Comparison of ENCODE assay signal across 1 cellular context in genomic region chr11:62600367-62601113, GRCh38.
TF ChIP-seq lines count a peak whose summit lies in the region.

No MANE protein-coding gene starts in this region.

TF ChIP-seq in HepG2, 621 proteins besides CTCF, POLR2A, EP300 and RAD21:
- TF ChIP-seq ZNF660 (CRISPR knock-in tag; IDR thresholded peaks at IDR 0.05; ENCODE audit: borderline replicate concordance, low read depth), result no peak
- TF ChIP-seq ZNF383 (CRISPR knock-in tag; IDR thresholded peaks at IDR 0.05; ENCODE audit: borderline replicate concordance), result 0 out of 2 replicates have a peak, but pooled peaks have one; percentile 19
- no peak for TF ChIP-seq TAF1 (CRISPR knock-in tag; IDR thresholded peaks at IDR 0.05)
- TF ChIP-seq ZNF546 (CRISPR knock-in tag; conservative IDR thresholded peaks at IDR 0.05), result no peak
- TF ChIP-seq TFDP1 (CRISPR knock-in tag; IDR thresholded peaks at IDR 0.05; ENCODE audit: borderline replicate concordance), result no peak
- TF ChIP-seq, protein P1, sequence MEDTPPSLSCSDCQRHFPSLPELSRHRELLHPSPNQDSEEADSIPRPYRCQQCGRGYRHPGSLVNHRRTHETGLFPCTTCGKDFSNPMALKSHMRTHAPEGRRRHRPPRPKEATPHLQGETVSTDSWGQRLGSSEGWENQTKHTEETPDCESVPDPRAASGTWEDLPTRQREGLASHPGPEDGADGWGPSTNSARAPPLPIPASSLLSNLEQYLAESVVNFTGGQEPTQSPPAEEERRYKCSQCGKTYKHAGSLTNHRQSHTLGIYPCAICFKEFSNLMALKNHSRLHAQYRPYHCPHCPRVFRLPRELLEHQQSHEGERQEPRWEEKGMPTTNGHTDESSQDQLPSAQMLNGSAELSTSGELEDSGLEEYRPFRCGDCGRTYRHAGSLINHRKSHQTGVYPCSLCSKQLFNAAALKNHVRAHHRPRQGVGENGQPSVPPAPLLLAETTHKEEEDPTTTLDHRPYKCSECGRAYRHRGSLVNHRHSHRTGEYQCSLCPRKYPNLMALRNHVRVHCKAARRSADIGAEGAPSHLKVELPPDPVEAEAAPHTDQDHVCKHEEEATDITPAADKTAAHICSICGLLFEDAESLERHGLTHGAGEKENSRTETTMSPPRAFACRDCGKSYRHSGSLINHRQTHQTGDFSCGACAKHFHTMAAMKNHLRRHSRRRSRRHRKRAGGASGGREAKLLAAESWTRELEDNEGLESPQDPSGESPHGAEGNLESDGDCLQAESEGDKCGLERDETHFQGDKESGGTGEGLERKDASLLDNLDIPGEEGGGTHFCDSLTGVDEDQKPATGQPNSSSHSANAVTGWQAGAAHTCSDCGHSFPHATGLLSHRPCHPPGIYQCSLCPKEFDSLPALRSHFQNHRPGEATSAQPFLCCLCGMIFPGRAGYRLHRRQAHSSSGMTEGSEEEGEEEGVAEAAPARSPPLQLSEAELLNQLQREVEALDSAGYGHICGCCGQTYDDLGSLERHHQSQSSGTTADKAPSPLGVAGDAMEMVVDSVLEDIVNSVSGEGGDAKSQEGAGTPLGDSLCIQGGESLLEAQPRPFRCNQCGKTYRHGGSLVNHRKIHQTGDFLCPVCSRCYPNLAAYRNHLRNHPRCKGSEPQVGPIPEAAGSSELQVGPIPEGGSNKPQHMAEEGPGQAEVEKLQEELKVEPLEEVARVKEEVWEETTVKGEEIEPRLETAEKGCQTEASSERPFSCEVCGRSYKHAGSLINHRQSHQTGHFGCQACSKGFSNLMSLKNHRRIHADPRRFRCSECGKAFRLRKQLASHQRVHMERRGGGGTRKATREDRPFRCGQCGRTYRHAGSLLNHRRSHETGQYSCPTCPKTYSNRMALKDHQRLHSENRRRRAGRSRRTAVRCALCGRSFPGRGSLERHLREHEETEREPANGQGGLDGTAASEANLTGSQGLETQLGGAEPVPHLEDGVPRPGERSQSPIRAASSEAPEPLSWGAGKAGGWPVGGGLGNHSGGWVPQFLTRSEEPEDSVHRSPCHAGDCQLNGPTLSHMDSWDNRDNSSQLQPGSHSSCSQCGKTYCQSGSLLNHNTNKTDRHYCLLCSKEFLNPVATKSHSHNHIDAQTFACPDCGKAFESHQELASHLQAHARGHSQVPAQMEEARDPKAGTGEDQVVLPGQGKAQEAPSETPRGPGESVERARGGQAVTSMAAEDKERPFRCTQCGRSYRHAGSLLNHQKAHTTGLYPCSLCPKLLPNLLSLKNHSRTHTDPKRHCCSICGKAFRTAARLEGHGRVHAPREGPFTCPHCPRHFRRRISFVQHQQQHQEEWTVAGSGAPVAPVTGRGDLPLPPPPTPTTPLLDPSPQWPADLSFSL (CRISPR knock-in tag; IDR thresholded peaks at IDR 0.05), result 0 out of 2 replicates have a peak, but pooled peaks have one; percentile 1
- no peak for TF ChIP-seq SMAD3 (CRISPR knock-in tag; IDR thresholded peaks at IDR 0.05)
- TF ChIP-seq, protein P2, sequence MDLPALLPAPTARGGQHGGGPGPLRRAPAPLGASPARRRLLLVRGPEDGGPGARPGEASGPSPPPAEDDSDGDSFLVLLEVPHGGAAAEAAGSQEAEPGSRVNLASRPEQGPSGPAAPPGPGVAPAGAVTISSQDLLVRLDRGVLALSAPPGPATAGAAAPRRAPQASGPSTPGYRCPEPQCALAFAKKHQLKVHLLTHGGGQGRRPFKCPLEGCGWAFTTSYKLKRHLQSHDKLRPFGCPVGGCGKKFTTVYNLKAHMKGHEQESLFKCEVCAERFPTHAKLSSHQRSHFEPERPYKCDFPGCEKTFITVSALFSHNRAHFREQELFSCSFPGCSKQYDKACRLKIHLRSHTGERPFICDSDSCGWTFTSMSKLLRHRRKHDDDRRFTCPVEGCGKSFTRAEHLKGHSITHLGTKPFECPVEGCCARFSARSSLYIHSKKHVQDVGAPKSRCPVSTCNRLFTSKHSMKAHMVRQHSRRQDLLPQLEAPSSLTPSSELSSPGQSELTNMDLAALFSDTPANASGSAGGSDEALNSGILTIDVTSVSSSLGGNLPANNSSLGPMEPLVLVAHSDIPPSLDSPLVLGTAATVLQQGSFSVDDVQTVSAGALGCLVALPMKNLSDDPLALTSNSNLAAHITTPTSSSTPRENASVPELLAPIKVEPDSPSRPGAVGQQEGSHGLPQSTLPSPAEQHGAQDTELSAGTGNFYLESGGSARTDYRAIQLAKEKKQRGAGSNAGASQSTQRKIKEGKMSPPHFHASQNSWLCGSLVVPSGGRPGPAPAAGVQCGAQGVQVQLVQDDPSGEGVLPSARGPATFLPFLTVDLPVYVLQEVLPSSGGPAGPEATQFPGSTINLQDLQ (CRISPR knock-in tag; IDR thresholded peaks at IDR 0.05), result no peak; the same call in 1 of the 2 replicates
- TF ChIP-seq, protein P3, sequence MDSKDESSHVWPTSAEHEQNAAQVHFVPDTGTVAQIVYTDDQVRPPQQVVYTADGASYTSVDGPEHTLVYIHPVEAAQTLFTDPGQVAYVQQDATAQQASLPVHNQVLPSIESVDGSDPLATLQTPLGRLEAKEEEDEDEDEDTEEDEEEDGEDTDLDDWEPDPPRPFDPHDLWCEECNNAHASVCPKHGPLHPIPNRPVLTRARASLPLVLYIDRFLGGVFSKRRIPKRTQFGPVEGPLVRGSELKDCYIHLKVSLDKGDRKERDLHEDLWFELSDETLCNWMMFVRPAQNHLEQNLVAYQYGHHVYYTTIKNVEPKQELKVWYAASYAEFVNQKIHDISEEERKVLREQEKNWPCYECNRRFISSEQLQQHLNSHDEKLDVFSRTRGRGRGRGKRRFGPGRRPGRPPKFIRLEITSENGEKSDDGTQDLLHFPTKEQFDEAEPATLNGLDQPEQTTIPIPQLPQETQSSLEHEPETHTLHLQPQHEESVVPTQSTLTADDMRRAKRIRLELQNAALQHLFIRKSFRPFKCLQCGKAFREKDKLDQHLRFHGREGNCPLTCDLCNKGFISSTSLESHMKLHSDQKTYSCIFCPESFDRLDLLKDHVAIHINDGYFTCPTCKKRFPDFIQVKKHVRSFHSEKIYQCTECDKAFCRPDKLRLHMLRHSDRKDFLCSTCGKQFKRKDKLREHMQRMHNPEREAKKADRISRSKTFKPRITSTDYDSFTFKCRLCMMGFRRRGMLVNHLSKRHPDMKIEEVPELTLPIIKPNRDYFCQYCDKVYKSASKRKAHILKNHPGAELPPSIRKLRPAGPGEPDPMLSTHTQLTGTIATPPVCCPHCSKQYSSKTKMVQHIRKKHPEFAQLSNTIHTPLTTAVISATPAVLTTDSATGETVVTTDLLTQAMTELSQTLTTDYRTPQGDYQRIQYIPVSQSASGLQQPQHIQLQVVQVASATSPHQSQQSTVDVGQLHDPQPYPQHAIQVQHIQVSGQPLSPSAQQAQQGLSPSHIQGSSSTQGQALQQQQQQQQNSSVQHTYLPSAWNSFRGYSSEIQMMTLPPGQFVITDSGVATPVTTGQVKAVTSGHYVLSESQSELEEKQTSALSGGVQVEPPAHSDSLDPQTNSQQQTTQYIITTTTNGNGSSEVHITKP (CRISPR knock-in tag; IDR thresholded peaks at IDR 0.05; ENCODE audit: low read depth), result no peak
- TF ChIP-seq ZNF317 (CRISPR knock-in tag; IDR thresholded peaks at IDR 0.05), result 0 out of 2 replicates have a peak, but pooled peaks have one; percentile 39
- TF ChIP-seq ISX (CRISPR knock-in tag; conservative IDR thresholded peaks at IDR 0.05), result 0 out of 2 replicates have a peak, but pooled peaks have one; percentile 12
- TF ChIP-seq MEF2D (CRISPR knock-in tag; IDR thresholded peaks at IDR 0.05), result no peak
- no peak for TF ChIP-seq ZNF766 (CRISPR knock-in tag; IDR thresholded peaks at IDR 0.05; ENCODE audit: borderline replicate concordance)
- no peak for TF ChIP-seq HBP1 (CRISPR knock-in tag; IDR thresholded peaks at IDR 0.05; ENCODE audit: low read depth)
- TF ChIP-seq NKX3-1 (CRISPR knock-in tag; IDR thresholded peaks at IDR 0.05), result no peak
- 0 out of 2 replicates have a peak, but pooled peaks have one; percentile 12 for TF ChIP-seq SIN3A (IDR thresholded peaks at IDR 0.05; ENCODE audit: borderline replicate concordance, low read depth, low read length)
- no peak for TF ChIP-seq ZSCAN29 (CRISPR knock-in tag; conservative IDR thresholded peaks at IDR 0.05)
